ENCODE assay signal across 22 cellular contexts in genomic region chr11:69504576-69505420, GRCh38. TPM values are rescaled to one million over a fixed set of nuclear protein-coding genes. Genes with fewer than 3 reads are reported as not detected.
A peak's percentile ranks its signal among the peaks of the same experiment; 100 is the strongest.
DNase-seq lines count a peak whose midpoint lies in the region; ATAC-seq, FAIRE-seq and TF ChIP-seq lines count a peak whose summit lies in the region.
"Had no signal": no experiment of that assay in that cellular context is flagged by ENCODE, and none has a peak within 500 bp of the region (broad histone marks: within the 10 kb centered on the region; RNA-seq: fewer than 3 reads in every experiment).

No MANE protein-coding gene starts in this region.

- H2BK15ac ChIP-seq in mesenchymal stem cell (ENCODE audit: low read depth, poor library complexity, severe bottlenecking), result no peak overlapping the region

- H2AFZ ChIP-seq in K562 (ENCODE audit: low read depth, low read length) (no peak overlapping the region), mesenchymal stem cell (ENCODE audit: low read depth, low read length) (no peak overlapping the region)

- no TSS peak for BruUV-seq in K562 (replicated peaks; lab: Mats Ljungman, UMichigan)

- no peak for TF ChIP-seq RAD21 in K562 (CRISPR knock-in tag; conservative IDR thresholded peaks at IDR 0.05 in 1 of 2, IDR thresholded peaks at IDR 0.05 in 1 of 2)

- H4K8ac ChIP-seq in mesenchymal stem cell (ENCODE audit: low read length), result peak overlapping the region; percentile 7

- peaks cover 3% of the 10 kb centered on the region; the same call in 1 of the 2 replicates for H4K20me1 ChIP-seq in K562 (replicated peaks; ENCODE audit: control insufficient read depth, insufficient read depth, low read length)

- H3K4me1 ChIP-seq in K562 (replicated peaks in 1 of 2; ENCODE audit: control insufficient read depth in 2 of 2, insufficient read depth in 2 of 2, low read length in 2 of 2) (peaks cover 0 to 9% of the 10 kb centered on the region in 2 experiments; a peak in 3 of 5 replicates), mesenchymal stem cell (ENCODE audit: control insufficient read depth, insufficient read depth, low read depth, low read length) (peaks cover 13% of the 10 kb centered on the region), spleen (peaks cover 0 to 4% (median 0%) of the 10 kb centered on the region in 6 donors)
- H3K4me1 ChIP-seq: SJCRH30 had no signal

- intact Hi-C loops in K562 (cut with micrococcal nuclease), result no loop called here
- intact Hi-C loops in spleen (cut with DNase I; ENCODE audit: low total_unique reads), result no loop called here

- H3K4me2 ChIP-seq in K562 (ENCODE audit: insufficient read depth, low read length), result no peak overlapping the region
- H3K4me2 ChIP-seq in mesenchymal stem cell (ENCODE audit: low read length, poor library complexity, severe bottlenecking), result no peak overlapping the region

- no peak overlapping the region for H2AK5ac ChIP-seq in mesenchymal stem cell (ENCODE audit: low read length, severe bottlenecking)

- H3K9ac ChIP-seq in K562 (ENCODE audit: insufficient read depth in 1 of 2, low read depth in 2 of 2, low read length in 2 of 2), result no peak overlapping the region
- no peak overlapping the region for H3K9ac ChIP-seq in mesenchymal stem cell (ENCODE audit: low read length)

- POLR2A ChIA-PET in K562 (lab: Yijun Ruan, JAX), result interaction anchor here (0.6 kb wide), 1 partner anchor 407 kb away, joined by 3 read pairs; no protein-coding TSS in a partner anchor

- TF ChIP-seq POLR2A in K562 (conservative IDR thresholded peaks at IDR 0.05) (no peak), spleen (IDR thresholded peaks at IDR 0.05) (no peak)

- no peaks in the 10 kb centered on the region for H3K79me2 ChIP-seq in K562 (ENCODE audit: control insufficient read depth, insufficient read depth, low read length)

- no peak overlapping the region for H2BK12ac ChIP-seq in mesenchymal stem cell (ENCODE audit: low read length in 2 of 2)

- no peak overlapping the region for H2BK120ac ChIP-seq in mesenchymal stem cell (ENCODE audit: low read depth, low read length)

- no peak overlapping the region for H3K4me3 ChIP-seq in K562
- H3K4me3 ChIP-seq in mesenchymal stem cell (ENCODE audit: insufficient read depth in 1 of 2, low read depth in 1 of 2, low read length in 2 of 2), result no peak overlapping the region
- H3K4me3 ChIP-seq in spleen, result no peak overlapping the region
- H3K4me3 ChIP-seq: SJCRH30 had no signal

- 3% methylated on average over 10 of the region's 12 CpGs for WGBS in K562 (ENCODE audit: insufficient coverage, low coverage, missing lambda C conversion rate)
- 91% methylated on average over 9 of the region's 12 CpGs for WGBS in mesenchymal stem cell
- 83 to 88% (median 87%) methylated on average over 12 of the region's 12 CpGs for WGBS in spleen, 5 donors

- H3K9me3 ChIP-seq in K562 (replicated peaks; ENCODE audit: control insufficient read depth, insufficient read depth, low read depth, low read length), result no peaks in the 10 kb centered on the region
- H3K9me3 ChIP-seq in mesenchymal stem cell (ENCODE audit: control insufficient read depth, low read length), result peaks cover 9% of the 10 kb centered on the region
- H3K9me3 ChIP-seq in spleen, result peaks cover 0 to 9% (median 0%) of the 10 kb centered on the region in 8 donors
- H3K9me3 ChIP-seq: SJCRH30 had no signal

- FAIRE-seq in HTR-8/SVneo (lab: Jason Lieb, UNC), result peak; percentile 49
- no peak for FAIRE-seq in K562 (lab: Jason Lieb, UNC)
- FAIRE-seq: GM12892 had no signal

- H3K23ac ChIP-seq in mesenchymal stem cell (ENCODE audit: low read length in 2 of 2), result no peak overlapping the region

- H3K14ac ChIP-seq in mesenchymal stem cell (ENCODE audit: low read length in 2 of 2), result no peak overlapping the region

- in situ Hi-C loops in K562 (cut with MboI), result no loop called here

- H3K18ac ChIP-seq in mesenchymal stem cell (ENCODE audit: low read depth in 1 of 2, low read length in 2 of 2), result no peak overlapping the region

- no peak for TF ChIP-seq EP300 in K562 (IDR thresholded peaks at IDR 0.05; ENCODE audit: low read length)

- no peak overlapping the region for H3K4ac ChIP-seq in mesenchymal stem cell (ENCODE audit: low read depth in 1 of 2, low read length in 2 of 2)

- CTCF ChIA-PET in K562 (lab: Yijun Ruan, JAX; ENCODE audit: low intra/inter-chr PET ratio), result no interaction called here

- H4K91ac ChIP-seq in mesenchymal stem cell (ENCODE audit: low read length), result peak overlapping the region; percentile 43

- peaks cover 37 to 68% of the 10 kb centered on the region in 2 experiments for H3K27me3 ChIP-seq in K562 (ENCODE audit: control insufficient read depth in 2 of 2, insufficient read depth in 2 of 2, low read length in 2 of 2)
- peaks cover 0 to 11% of the 10 kb centered on the region in 2 experiments for H3K27me3 ChIP-seq in mesenchymal stem cell (ENCODE audit: control insufficient read depth in 1 of 2, insufficient read depth in 1 of 2, low read length in 2 of 2)
- no peaks in the 10 kb centered on the region for H3K27me3 ChIP-seq in spleen (replicated peaks in 1 of 7)

- no peak overlapping the region for H3K27ac ChIP-seq in K562 (ENCODE audit: extremely low read depth, low read depth, low read length)
- no peak overlapping the region for H3K27ac ChIP-seq in mesenchymal stem cell (ENCODE audit: low read length, poor library complexity, severe bottlenecking)
- no peak overlapping the region for H3K27ac ChIP-seq in spleen
- H3K27ac ChIP-seq: HL-60, SJCRH30 had no signal

- H3K36me3 ChIP-seq in K562 (ENCODE audit: control insufficient read depth, insufficient read depth, low read length) (no peaks in the 10 kb centered on the region), mesenchymal stem cell (ENCODE audit: control insufficient read depth in 1 of 2, insufficient read depth in 2 of 2, low read depth in 1 of 2, low read length in 2 of 2) (no peaks in the 10 kb centered on the region), spleen (no peaks in the 10 kb centered on the region)
- H3K36me3 ChIP-seq: SJCRH30 had no signal

- H3K9me1 ChIP-seq in K562 (ENCODE audit: control insufficient read depth, insufficient read depth, low read length), result no peaks in the 10 kb centered on the region

- DNase-seq in HTR-8/SVneo (ENCODE audit: insufficient read length, low spot score), result no peak
- no peak for DNase-seq in K562 (ENCODE audit: extremely low read depth in 1 of 4, low spot score in 3 of 4)
- no peak for DNase-seq in mesenchymal stem cell
- peak; percentile 38 for DNase-seq in spleen
- DNase-seq in HuH-7.5 (ENCODE audit: low spot score), result no peak
- DNase-seq in cortex of kidney (lab: John Stamatoyannopoulos, UW), result no peak
- DNase-seq: ACHN, AML-193, GF-D8, H9, NCI-H1417 treated with DMSO at 0.1 percent for 48 hours, NCI-H1930, NCI-H446, NCI-H69, SJCRH30 had no signal

- no peaks in the 10 kb centered on the region for H3K79me1 ChIP-seq in mesenchymal stem cell (replicated peaks; ENCODE audit: low read length, poor library complexity, severe bottlenecking)

- ATAC-seq in K562 (no peak), HG03196 (IDR thresholded peaks at IDR 0.05; ENCODE audit: unreplicated experiment) (no peak)

- no peak overlapping the region for H2BK5ac ChIP-seq in mesenchymal stem cell (ENCODE audit: low read depth, low read length, poor library complexity, severe bottlenecking)

- TF ChIP-seq CTCF in K562 (IDR thresholded peaks at IDR 0.05 in 2 of 3, conservative IDR thresholded peaks at IDR 0.05 in 1 of 3; ENCODE audit: insufficient read depth in 2 of 3, low read depth in 1 of 3, low read length in 3 of 3), result no peak
- no peak for TF ChIP-seq CTCF in spleen (IDR thresholded peaks at IDR 0.05 in 8 of 11, conservative IDR thresholded peaks at IDR 0.05 in 3 of 11)

TF ChIP-seq in K562, 482 proteins besides CTCF, POLR2A, EP300 and RAD21:
- TF ChIP-seq SRSF1 (IDR thresholded peaks at IDR 0.05; ENCODE audit: low read depth, low read length), result no peak
- peak; percentile 41; the same call in 1 of the 2 replicates for TF ChIP-seq CHD2 (IDR thresholded peaks at IDR 0.05; ENCODE audit: low read depth, low read length)

RNA-seq across cellular contexts. Expression of gene LINC01488, which starts 23.3 kb away (rescaled TPM):
- not detected in 2 replicates for total RNA-seq in K562 (2011; cell fraction: chromatin; rRNA removed; ENCODE audit: low replicate concordance)
- total RNA-seq in K562 (2011; cell fraction: nucleolus; rRNA removed), result not detected in 2 replicates
- not detected in 2 replicates for total RNA-seq in K562 (2011; cell fraction: nucleoplasm; rRNA removed)
- not detected in 2 replicates for total RNA-seq in K562 (2014; rRNA removed)
- total RNA-seq in K562 (2014; rRNA removed; fragmentation: Illumina TruSeq; extraction: Trizol), result not detected in 2 replicates
- total RNA-seq in K562 (2015; rRNA removed; fragmentation: Illumina TruSeq; extraction: Trizol), result not detected in 2 replicates
- not detected in 2 replicates for total RNA-seq in K562 (2021)
- polyA plus RNA-seq in K562 (2011; rRNA removed), result not detected in 2 replicates
- polyA plus RNA-seq in K562 (2011; cell fraction: cytosol; rRNA removed), result not detected in 2 replicates
- polyA plus RNA-seq in K562 (2011; cell fraction: nucleus; rRNA removed), result not detected in 2 replicates
- polyA plus RNA-seq in K562 (2012), result not detected in 2 replicates
- not detected in 2 replicates for polyA plus RNA-seq in K562 (2014; fragmentation: Illumina TruSeq; extraction: Trizol)
- polyA plus RNA-seq in K562 (2014; fragmentation: Nextera tagmentation; extraction: Ambion mirVana), result not detected
- not detected in 2 replicates for polyA plus RNA-seq in K562 (2014; rRNA removed)
- not detected in 2 replicates for polyA minus RNA-seq in K562 (2011; rRNA and poly(A)+ RNA removed)
- not detected in 2 replicates for polyA minus RNA-seq in K562 (2011; cell fraction: cytosol; rRNA and poly(A)+ RNA removed)
- not detected in 2 replicates for polyA minus RNA-seq in K562 (2011; cell fraction: nucleus; rRNA and poly(A)+ RNA removed)
- polyA plus RNA-seq in mesenchymal stem cell (2013, experiment 1 of 2), result not detected
- polyA plus RNA-seq in mesenchymal stem cell (2013, experiment 2 of 2), result not detected
- total RNA-seq in spleen, result not detected
- not detected for polyA plus RNA-seq in spleen
- total RNA-seq: Daoy, H9, OCI-LY7, RPMI7951, SJCRH30 had no signal
- polyA plus RNA-seq: CD14-positive monocyte had no signal
